15 cellular contexts compared by ENCODE assay signal in genomic region chr11:15972838-15973237, GRCh38.
"Had no signal": no experiment of that assay in that cellular context is flagged by ENCODE, and none has a peak within 500 bp of the region (broad histone marks: within the 10 kb centered on the region; RNA-seq: fewer than 3 reads in every experiment).

No MANE protein-coding gene starts in this region.

- H3K4me3 ChIP-seq: breast epithelium, dorsolateral prefrontal cortex, left ventricle myocardium inferior, neural progenitor cell, ovary had no signal

- H3K27ac Mint-ChIP-seq: activated CD8-positive, alpha-beta T cell treated with anti-CD3 and anti-CD28 coated beads for 36 hours; activated naive CD8-positive, alpha-beta T cell treated with anti-CD3 and anti-CD28 coated beads, Interleukin-2, amount 10 ng/mL, durations not matched to agents 7 days and 5 days; neural progenitor cell; type B pancreatic cell had no signal

- H3K9me3 ChIP-seq: breast epithelium, left ventricle myocardium inferior, ovary had no signal

- H3K36me3 Mint-ChIP-seq: activated naive CD8-positive, alpha-beta T cell treated with anti-CD3 and anti-CD28 coated beads, Interleukin-2, amount 10 ng/mL, durations not matched to agents 7 days and 5 days; type B pancreatic cell had no signal

- H3K36me3 ChIP-seq: breast epithelium, left ventricle myocardium inferior, neural progenitor cell, ovary had no signal

- H3K4me1 Mint-ChIP-seq: activated naive CD8-positive, alpha-beta T cell treated with anti-CD3 and anti-CD28 coated beads, Interleukin-2, amount 10 ng/mL, durations not matched to agents 7 days and 5 days had no signal

- DNase-seq: activated CD4-positive, alpha-beta T cell treated with anti-CD3 and anti-CD28 coated beads for 4 hours; activated CD8-positive, alpha-beta memory T cell treated with anti-CD3 and anti-CD28 coated beads, Interleukin-2, amount 50 U/mL, for 48 hours; activated CD8-positive, alpha-beta T cell treated with anti-CD3 and anti-CD28 coated beads for 36 hours; activated naive CD8-positive, alpha-beta T cell treated with anti-CD3 and anti-CD28 coated beads, Interleukin-2, amount 10 ng/mL, durations not matched to agents 7 days and 5 days; aorta; dorsolateral prefrontal cortex; left ventricle myocardium inferior; ovary; stimulated activated CD4-positive, alpha-beta T cell treated with anti-CD3 and anti-CD28 coated beads, Interleukin-12 subunit alpha, Interleukin-12 subunit beta, amount 100 ng/mL, for 4 hours; stimulated activated naive CD4-positive, alpha-beta T cell treated with Interleukin-2 at 50 U/mL for 16 hours; T-helper 9 cell had no signal

- H3K4me3 Mint-ChIP-seq: activated CD8-positive, alpha-beta T cell treated with anti-CD3 and anti-CD28 coated beads for 36 hours; activated naive CD8-positive, alpha-beta T cell treated with anti-CD3 and anti-CD28 coated beads, Interleukin-2, amount 10 ng/mL, durations not matched to agents 7 days and 5 days; neural progenitor cell; type B pancreatic cell had no signal

- ATAC-seq: activated CD8-positive, alpha-beta T cell treated with anti-CD3 and anti-CD28 coated beads for 36 hours; esophagus mucosa had no signal

- H3K9me3 Mint-ChIP-seq: activated CD8-positive, alpha-beta T cell treated with anti-CD3 and anti-CD28 coated beads for 36 hours; activated naive CD8-positive, alpha-beta T cell treated with anti-CD3 and anti-CD28 coated beads, Interleukin-2, amount 10 ng/mL, durations not matched to agents 7 days and 5 days; neural progenitor cell; type B pancreatic cell had no signal

- H3K27me3 Mint-ChIP-seq: activated CD8-positive, alpha-beta T cell treated with anti-CD3 and anti-CD28 coated beads for 36 hours; type B pancreatic cell had no signal

- H3K27me3 ChIP-seq: breast epithelium, dorsolateral prefrontal cortex, neural progenitor cell, ovary had no signal

- H3K27ac ChIP-seq: breast epithelium, dorsolateral prefrontal cortex, neural progenitor cell, ovary had no signal
